In genomic region chr17:82303944-82304808, GRCh38 we compare ENCODE assay signal across 14 cellular contexts. TPM values are rescaled to one million over a fixed set of nuclear protein-coding genes. Genes with fewer than 3 reads are reported as not detected.
A peak's percentile ranks its signal among the peaks of the same experiment; 100 is the strongest.
DNase-seq lines count a peak whose midpoint lies in the region; ATAC-seq, FAIRE-seq and TF ChIP-seq lines count a peak whose summit lies in the region.
"Had no signal": no experiment of that assay in that cellular context is flagged by ENCODE, and none has a peak within 500 bp of the region (broad histone marks: within the 10 kb centered on the region; RNA-seq: fewer than 3 reads in every experiment).

No MANE protein-coding gene starts in this region.

- no peaks in the 10 kb centered on the region for H3K36me3 ChIP-seq in K562 (ENCODE audit: control insufficient read depth, insufficient read depth, low read length)
- H3K36me3 ChIP-seq: transverse colon had no signal

- H3K79me2 ChIP-seq in K562 (ENCODE audit: control insufficient read depth, insufficient read depth, low read length) = no peaks in the 10 kb centered on the region
- H3K79me2 ChIP-seq: parathyroid adenoma had no signal

- peak; percentile 4 for DNase-seq in activated naive CD4-positive, alpha-beta T cell treated with anti-CD3 and anti-CD28 coated beads for 36 hours
- no peak for DNase-seq in activated naive CD4-positive, alpha-beta T cell treated with anti-CD3 and anti-CD28 coated beads, Interleukin-2, amount 50 U/mL, for 16 hours
- DNase-seq in K562 (ENCODE audit: extremely low read depth in 1 of 4, low spot score in 3 of 4) = peak; percentile 50 to 77 (median 64)
- peak; percentile 47 for DNase-seq in retina
- DNase-seq in 8988T = no peak
- no peak for DNase-seq in ecto neural progenitor cell (ENCODE audit: low spot score)
- DNase-seq in effector CD8-positive, alpha-beta T cell (lab: John Stamatoyannopoulos, UW) = no peak
- DNase-seq: activated CD8-positive, alpha-beta memory T cell treated with anti-CD3 and anti-CD28 coated beads, Interleukin-2, amount 50 U/mL, for 48 hours; foreskin keratinocyte; transverse colon had no signal

- H2AFZ ChIP-seq in K562 (ENCODE audit: low read depth, low read length) = peak overlapping the region; percentile 66; the same call in 1 of the 2 replicates
- H2AFZ ChIP-seq: parathyroid adenoma had no signal

- H3K9ac ChIP-seq in K562 (ENCODE audit: insufficient read depth in 1 of 2, low read depth in 2 of 2, low read length in 2 of 2) = peak overlapping the region in 1 of 2 experiments; percentile 87; a peak in 3 of 4 replicates
- H3K9ac ChIP-seq: parathyroid adenoma had no signal

- no peak for TF ChIP-seq EP300 in K562 (IDR thresholded peaks at IDR 0.05; ENCODE audit: low read length)

- peak overlapping the region; percentile 93 for H3K4me3 Mint-ChIP-seq in activated naive CD4-positive, alpha-beta T cell treated with anti-CD3 and anti-CD28 coated beads for 36 hours
- H3K4me3 Mint-ChIP-seq in IgD-negative memory B cell = no peak overlapping the region

- no peak for TF ChIP-seq POLR2A in K562 (conservative IDR thresholded peaks at IDR 0.05)

- FAIRE-seq in K562 (lab: Jason Lieb, UNC) = no peak

- BruUV-seq in K562 (replicated peaks; lab: Mats Ljungman, UMichigan) = no TSS peak

- peak overlapping the region; percentile 100 for H3K27ac Mint-ChIP-seq in activated naive CD4-positive, alpha-beta T cell treated with anti-CD3 and anti-CD28 coated beads for 36 hours
- peak overlapping the region in 2 of 3 donors; percentile 9 to 87 for H3K27ac Mint-ChIP-seq in IgD-negative memory B cell

- in situ Hi-C loops in K562 (cut with MboI) = no loop called here

- WGBS in K562 (ENCODE audit: insufficient coverage, low coverage, missing lambda C conversion rate) = 61% methylated on average over 8 of the region's 26 CpGs

- no peak for TF ChIP-seq RAD21 in K562 (CRISPR knock-in tag; conservative IDR thresholded peaks at IDR 0.05 in 1 of 2, IDR thresholded peaks at IDR 0.05 in 1 of 2)

- no peaks in the 10 kb centered on the region for H3K27me3 Mint-ChIP-seq in activated naive CD4-positive, alpha-beta T cell treated with anti-CD3 and anti-CD28 coated beads for 36 hours (ENCODE audit: low read depth)
- H3K27me3 Mint-ChIP-seq in IgD-negative memory B cell = peaks cover 3% of the 10 kb centered on the region

- peak; percentile 47 for ATAC-seq in K562
- ATAC-seq: foreskin keratinocyte, HCT116 had no signal

- peaks cover 3% of the 10 kb centered on the region for H3K9me3 Mint-ChIP-seq in activated naive CD4-positive, alpha-beta T cell treated with anti-CD3 and anti-CD28 coated beads for 36 hours
- H3K9me3 Mint-ChIP-seq in IgD-negative memory B cell = no peaks in the 10 kb centered on the region

- H3K4me3 ChIP-seq in K562 = no peak overlapping the region
- H3K4me3 ChIP-seq: transverse colon had no signal

- H3K27me3 ChIP-seq in K562 (ENCODE audit: control insufficient read depth in 2 of 2, insufficient read depth in 2 of 2, low read length in 2 of 2) = no peaks in the 10 kb centered on the region

- H3K4me1 Mint-ChIP-seq in activated naive CD4-positive, alpha-beta T cell treated with anti-CD3 and anti-CD28 coated beads for 36 hours (ENCODE audit: low read depth) = peaks cover 73% of the 10 kb centered on the region
- H3K4me1 Mint-ChIP-seq in IgD-negative memory B cell = peaks cover 9 to 21% (median 15%) of the 10 kb centered on the region in 3 donors

- H3K27ac ChIP-seq in K562 (ENCODE audit: extremely low read depth, low read depth, low read length) = no peak overlapping the region
- H3K27ac ChIP-seq: foreskin keratinocyte, parathyroid adenoma, transverse colon had no signal

- H3K9me3 ChIP-seq in K562 (replicated peaks; ENCODE audit: control insufficient read depth, insufficient read depth, low read depth, low read length) = no peaks in the 10 kb centered on the region
- H3K9me3 ChIP-seq: transverse colon had no signal

- no peak overlapping the region for H3K4me2 ChIP-seq in K562 (ENCODE audit: insufficient read depth, low read length)

- CTCF ChIA-PET in activated naive CD4-positive, alpha-beta T cell treated with anti-CD3 and anti-CD28 coated beads for 36 hours (lab: Charles Lee) = interaction anchor here (1.0 to 8.4 kb wide), 3 partner anchors 13 to 68 kb away, joined by 3 to 60 read pairs (median 6); partner anchors contain the start of gene CD7
- CTCF ChIA-PET in K562 (lab: Yijun Ruan, JAX; ENCODE audit: low intra/inter-chr PET ratio) = no interaction called here

- POLR2A ChIA-PET in K562 (lab: Yijun Ruan, JAX) = interaction anchor here (0.6 to 1.7 kb wide), 4 partner anchors 9 to 899 kb away, joined by 3 to 5 read pairs (median 3); no protein-coding TSS in a partner anchor

- no peaks in the 10 kb centered on the region for H3K9me1 ChIP-seq in K562 (ENCODE audit: control insufficient read depth, insufficient read depth, low read length)

- H3K36me3 Mint-ChIP-seq in activated naive CD4-positive, alpha-beta T cell treated with anti-CD3 and anti-CD28 coated beads for 36 hours (ENCODE audit: low read depth) = peaks cover 7% of the 10 kb centered on the region
- H3K36me3 Mint-ChIP-seq in IgD-negative memory B cell = no peaks in the 10 kb centered on the region

- peaks cover 37 to 67% of the 10 kb centered on the region in 2 experiments for H3K4me1 ChIP-seq in K562 (replicated peaks in 1 of 2; ENCODE audit: control insufficient read depth in 2 of 2, insufficient read depth in 2 of 2, low read length in 2 of 2)
- H3K4me1 ChIP-seq: parathyroid adenoma had no signal

- intact Hi-C loops in activated naive CD4-positive, alpha-beta T cell treated with anti-CD3 and anti-CD28 coated beads for 36 hours (cut with micrococcal nuclease) = no loop called here
- intact Hi-C loops in K562 (cut with micrococcal nuclease) = no loop called here

- no peak for TF ChIP-seq CTCF in K562 (IDR thresholded peaks at IDR 0.05 in 2 of 3, conservative IDR thresholded peaks at IDR 0.05 in 1 of 3; ENCODE audit: insufficient read depth in 2 of 3, low read depth in 1 of 3, low read length in 3 of 3)

- no peaks in the 10 kb centered on the region for H4K20me1 ChIP-seq in K562 (replicated peaks; ENCODE audit: control insufficient read depth, insufficient read depth, low read length)

RNA-seq across cellular contexts. Expression of gene CD7, which starts 13.2 kb away (rescaled TPM):
- total RNA-seq in activated naive CD4-positive, alpha-beta T cell treated with anti-CD3 and anti-CD28 coated beads for 36 hours = 100 to 1,000 TPM; 635 to 646 TPM
- polyA plus RNA-seq in IgD-negative memory B cell (4.4 TPM), K562 (2011; rRNA removed) (0.21 and 0.85 TPM in 2 replicates), K562 (2014; fragmentation: Illumina TruSeq; extraction: Trizol) (not detected in 2 replicates), K562 (2014; fragmentation: Nextera tagmentation; extraction: Ambion mirVana) (not detected), K562 (2014; rRNA removed) (not detected in 2 replicates)
- total RNA-seq in K562 (2011; cell fraction: chromatin; rRNA removed; ENCODE audit: low replicate concordance) = 0.44 TPM in 1 of 2 replicates, not detected in the other
- total RNA-seq in K562 (2011; cell fraction: nucleolus; rRNA removed) = 0.66 and 0.83 TPM in 2 replicates
- 0.69 TPM in 1 of 2 replicates, not detected in the other for total RNA-seq in K562 (2011; cell fraction: nucleoplasm; rRNA removed)
- total RNA-seq in K562 (2014; rRNA removed) (not detected in 2 replicates), K562 (2014; rRNA removed; fragmentation: Illumina TruSeq; extraction: Trizol) (not detected in 2 replicates), K562 (2015; rRNA removed; fragmentation: Illumina TruSeq; extraction: Trizol) (not detected in 2 replicates), K562 (2021) (0.18 and 0.35 TPM in 2 replicates)
- 0.34 and 1.3 TPM in 2 replicates for polyA plus RNA-seq in K562 (2011; cell fraction: cytosol; rRNA removed)
- 0.88 and 1.2 TPM in 2 replicates for polyA plus RNA-seq in K562 (2011; cell fraction: nucleus; rRNA removed)
- 0.16 and 0.19 TPM in 2 replicates for polyA plus RNA-seq in K562 (2012)
- not detected in 2 replicates for polyA minus RNA-seq in K562 (2011; rRNA and poly(A)+ RNA removed)
- polyA minus RNA-seq in K562 (2011; cell fraction: cytosol; rRNA and poly(A)+ RNA removed) = 1.0 TPM in 1 of 2 replicates, not detected in the other
- 0.27 TPM in 1 of 2 replicates, not detected in the other for polyA minus RNA-seq in K562 (2011; cell fraction: nucleus; rRNA and poly(A)+ RNA removed)
- total RNA-seq: foreskin keratinocyte had no signal
- polyA plus RNA-seq: foreskin keratinocyte had no signal

RNA-seq across cellular contexts. Expression of gene SECTM1, which starts 29.4 kb away (rescaled TPM):
- total RNA-seq in activated naive CD4-positive, alpha-beta T cell treated with anti-CD3 and anti-CD28 coated beads for 36 hours = 1 to 10 TPM; 2.8 to 3.8 TPM
- polyA plus RNA-seq in IgD-negative memory B cell (0.83 TPM), K562 (2011; rRNA removed) (0.19 and 0.46 TPM in 2 replicates), K562 (2014; fragmentation: Illumina TruSeq; extraction: Trizol) (0.15 TPM in 1 of 2 replicates, not detected in the other), K562 (2014; fragmentation: Nextera tagmentation; extraction: Ambion mirVana) (not detected), K562 (2014; rRNA removed) (not detected in 2 replicates)
- total RNA-seq in K562 (2011; cell fraction: chromatin; rRNA removed; ENCODE audit: low replicate concordance) = 0.86 TPM in 1 of 2 replicates, not detected in the other
- 0.53 and 0.83 TPM in 2 replicates for total RNA-seq in K562 (2011; cell fraction: nucleolus; rRNA removed)
- total RNA-seq in K562 (2011; cell fraction: nucleoplasm; rRNA removed) = 0.99 TPM in 1 of 2 replicates, not detected in the other
- total RNA-seq in K562 (2014; rRNA removed) (0.18 TPM in 1 of 2 replicates, not detected in the other), K562 (2014; rRNA removed; fragmentation: Illumina TruSeq; extraction: Trizol) (not detected in 2 replicates), K562 (2015; rRNA removed; fragmentation: Illumina TruSeq; extraction: Trizol) (not detected in 2 replicates), K562 (2021) (0.11 TPM in 1 of 2 replicates, not detected in the other)
- 0.35 and 1.1 TPM in 2 replicates for polyA plus RNA-seq in K562 (2011; cell fraction: cytosol; rRNA removed)
- 0.31 and 0.47 TPM in 2 replicates for polyA plus RNA-seq in K562 (2011; cell fraction: nucleus; rRNA removed)
- 0.36 and 0.57 TPM in 2 replicates for polyA plus RNA-seq in K562 (2012)
- polyA minus RNA-seq in K562 (2011; rRNA and poly(A)+ RNA removed) = 0.18 and 0.33 TPM in 2 replicates
- polyA minus RNA-seq in K562 (2011; cell fraction: cytosol; rRNA and poly(A)+ RNA removed) = not detected in 2 replicates
- polyA minus RNA-seq in K562 (2011; cell fraction: nucleus; rRNA and poly(A)+ RNA removed) = 0.94 TPM in 1 of 2 replicates, not detected in the other

RNA-seq across cellular contexts. Expression of gene CSNK1D, which starts 30.7 kb away (rescaled TPM):
- total RNA-seq in activated naive CD4-positive, alpha-beta T cell treated with anti-CD3 and anti-CD28 coated beads for 36 hours = 100 to 1,000 TPM in 1 of 2 experiments, 10 to 100 TPM in 1; 99.8 to 100 TPM
- polyA plus RNA-seq in IgD-negative memory B cell (78.3 TPM), K562 (2011; rRNA removed) (82.8 and 96.8 TPM in 2 replicates), K562 (2014; fragmentation: Illumina TruSeq; extraction: Trizol) (123 and 133 TPM in 2 replicates), K562 (2014; fragmentation: Nextera tagmentation; extraction: Ambion mirVana) (1 to 10 TPM; 6.5 to 7.4 TPM), K562 (2014; rRNA removed) (81.0 and 90.3 TPM in 2 replicates)
- total RNA-seq in K562 (2011; cell fraction: chromatin; rRNA removed; ENCODE audit: low replicate concordance) = 268 and 441 TPM in 2 replicates
- 196 and 213 TPM in 2 replicates for total RNA-seq in K562 (2011; cell fraction: nucleolus; rRNA removed)
- total RNA-seq in K562 (2011; cell fraction: nucleoplasm; rRNA removed) = 179 and 187 TPM in 2 replicates
- total RNA-seq in K562 (2014; rRNA removed) (26.1 and 39.0 TPM in 2 replicates), K562 (2014; rRNA removed; fragmentation: Illumina TruSeq; extraction: Trizol) (35.9 and 41.3 TPM in 2 replicates), K562 (2015; rRNA removed; fragmentation: Illumina TruSeq; extraction: Trizol) (35.7 and 36.6 TPM in 2 replicates), K562 (2021) (95.3 and 114 TPM in 2 replicates)
- polyA plus RNA-seq in K562 (2011; cell fraction: cytosol; rRNA removed) = 51.5 and 60.4 TPM in 2 replicates
- 306 and 488 TPM in 2 replicates for polyA plus RNA-seq in K562 (2011; cell fraction: nucleus; rRNA removed)
- polyA plus RNA-seq in K562 (2012) = 102 and 106 TPM in 2 replicates
- polyA minus RNA-seq in K562 (2011; rRNA and poly(A)+ RNA removed) = 56.2 and 74.7 TPM in 2 replicates
- polyA minus RNA-seq in K562 (2011; cell fraction: cytosol; rRNA and poly(A)+ RNA removed) = 45.7 and 51.3 TPM in 2 replicates
- 71.1 and 74.9 TPM in 2 replicates for polyA minus RNA-seq in K562 (2011; cell fraction: nucleus; rRNA and poly(A)+ RNA removed)

RNA-seq across cellular contexts. Expression of gene TEX19, which starts 54.9 kb away (rescaled TPM):
- total RNA-seq in activated naive CD4-positive, alpha-beta T cell treated with anti-CD3 and anti-CD28 coated beads for 36 hours = under 1 TPM in 1 of 2 experiments, not detected in 1; 0.21 TPM
- polyA plus RNA-seq in IgD-negative memory B cell (0.36 TPM), K562 (2011; rRNA removed) (3.6 and 4.9 TPM in 2 replicates), K562 (2014; fragmentation: Illumina TruSeq; extraction: Trizol) (1.9 and 2.3 TPM in 2 replicates), K562 (2014; fragmentation: Nextera tagmentation; extraction: Ambion mirVana) (under 1 TPM; 0.10 to 0.57 TPM), K562 (2014; rRNA removed) (1.9 and 2.2 TPM in 2 replicates)
- total RNA-seq in K562 (2011; cell fraction: chromatin; rRNA removed; ENCODE audit: low replicate concordance) = 1.0 and 1.2 TPM in 2 replicates
- total RNA-seq in K562 (2011; cell fraction: nucleolus; rRNA removed) = 1.2 TPM in 2 replicates
- total RNA-seq in K562 (2011; cell fraction: nucleoplasm; rRNA removed) = 1.0 and 1.8 TPM in 2 replicates
- total RNA-seq in K562 (2014; rRNA removed) (1.6 and 2.4 TPM in 2 replicates), K562 (2014; rRNA removed; fragmentation: Illumina TruSeq; extraction: Trizol) (0.93 and 1.4 TPM in 2 replicates), K562 (2015; rRNA removed; fragmentation: Illumina TruSeq; extraction: Trizol) (1.6 and 2.0 TPM in 2 replicates), K562 (2021) (1.4 and 2.1 TPM in 2 replicates)
- 4.1 and 5.7 TPM in 2 replicates for polyA plus RNA-seq in K562 (2011; cell fraction: cytosol; rRNA removed)
- polyA plus RNA-seq in K562 (2011; cell fraction: nucleus; rRNA removed) = 1.2 and 1.9 TPM in 2 replicates
- polyA plus RNA-seq in K562 (2012) = 2.0 and 5.3 TPM in 2 replicates
- 2.4 and 2.7 TPM in 2 replicates for polyA minus RNA-seq in K562 (2011; rRNA and poly(A)+ RNA removed)
- polyA minus RNA-seq in K562 (2011; cell fraction: cytosol; rRNA and poly(A)+ RNA removed) = 0.91 and 1.5 TPM in 2 replicates
- polyA minus RNA-seq in K562 (2011; cell fraction: nucleus; rRNA and poly(A)+ RNA removed) = 0.13 and 0.56 TPM in 2 replicates
- total RNA-seq: MCF 10A, transverse colon had no signal

Comparison
In these comparisons a context has a peak if more than half of its experiments do, and no peak if none do; other contexts are left out.
1. DNase-seq: peak in activated naive CD4-positive, alpha-beta T cell treated with anti-CD3 and anti-CD28 coated beads for 36 hours (single experiment), K562 (4 of 4) and retina (single experiment); none in activated naive CD4-positive, alpha-beta T cell treated with anti-CD3 and anti-CD28 coated beads, Interleukin-2, amount 50 U/mL, for 16 hours (single experiment), 8988T (single experiment), ecto neural progenitor cell (single experiment) and effector CD8-positive, alpha-beta T cell (single experiment).
2. RNA of gene CD7, which starts 13.2 kb away (total RNA-seq): 635 to 646 TPM in activated naive CD4-positive, alpha-beta T cell treated with anti-CD3 and anti-CD28 coated beads for 36 hours; 0.18 to 0.83 TPM in K562; every median in the first group is over 100 times any median in the second.